ENCODE assay signal across 9 cellular contexts in the genomic region with DNA sequence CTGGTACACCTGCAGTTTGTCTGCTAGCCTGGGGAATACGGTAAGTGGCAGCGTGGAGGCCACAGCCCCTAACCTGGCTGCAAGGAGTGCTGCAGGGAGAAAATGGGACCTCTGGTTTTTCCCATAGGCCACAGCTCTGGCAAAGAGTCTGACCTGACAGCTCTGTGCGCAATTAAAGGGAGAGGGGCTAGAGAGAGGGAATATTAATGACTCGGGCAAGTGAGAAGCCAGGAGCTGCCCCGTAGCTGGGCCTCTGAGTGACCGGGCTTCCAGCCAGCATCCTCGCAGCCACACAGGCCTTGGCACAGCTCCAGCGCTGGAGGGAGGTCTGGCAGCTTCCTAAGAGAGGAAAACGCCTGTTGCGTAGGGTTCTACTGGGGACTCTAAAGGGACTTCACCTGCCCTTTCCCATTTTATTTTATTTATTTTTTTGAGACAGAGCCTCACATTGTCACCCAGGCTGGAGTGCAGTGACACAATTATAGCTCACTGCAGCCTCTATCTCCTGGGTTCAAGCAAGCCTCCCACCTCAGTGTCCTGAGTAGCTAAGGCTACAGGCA. TPM values are rescaled to one million over a fixed set of nuclear protein-coding genes. Genes with fewer than 3 reads are reported as not detected.
DNase-seq lines count a peak whose midpoint lies in the region; ATAC-seq, FAIRE-seq and TF ChIP-seq lines count a peak whose summit lies in the region.
"Had no signal": no experiment of that assay in that cellular context is flagged by ENCODE, and none has a peak within 500 bp of the region (broad histone marks: within the 10 kb centered on the region; RNA-seq: fewer than 3 reads in every experiment).

No MANE protein-coding gene starts in this region.

- TF ChIP-seq CTCF in fibroblast of villous mesenchyme (IDR thresholded peaks at IDR 0.05; ENCODE audit: insufficient read depth, low read depth, low read length) = no peak
- TF ChIP-seq CTCF in GM10248 (IDR thresholded peaks at IDR 0.05; ENCODE audit: control extremely low read depth, extremely low read depth, low read depth, missing control alignments) = no peak
- TF ChIP-seq CTCF in esophagus muscularis mucosa (IDR thresholded peaks at IDR 0.05) = no peak
- no peak for TF ChIP-seq CTCF in foreskin keratinocyte (conservative IDR thresholded peaks at IDR 0.05)

- H3K9me3 ChIP-seq in esophagus muscularis mucosa = no peaks in the 10 kb centered on the region

- H3K4me3 ChIP-seq in fibroblast of villous mesenchyme (ENCODE audit: low read depth, low read length) (no peak overlapping the region), esophagus muscularis mucosa (no peak overlapping the region)

- TF ChIP-seq POLR2A in GM12891 (IDR thresholded peaks at IDR 0.05; ENCODE audit: low read depth, low read length) (no peak), esophagus muscularis mucosa (IDR thresholded peaks at IDR 0.05; ENCODE audit: low read depth) (no peak)

- no peaks in the 10 kb centered on the region for H3K36me3 ChIP-seq in esophagus muscularis mucosa

- FAIRE-seq in GM12891 (lab: Jason Lieb, UNC) = no peak
- FAIRE-seq: GM18507 had no signal

- POLR2A ChIA-PET in GM10248 (lab: Yijun Ruan, JAX) = no interaction called here

- 9% methylated on average over 10 of the region's 10 CpGs for WGBS in esophagus muscularis mucosa

- CTCF ChIA-PET in GM10248 (lab: Yijun Ruan, JAX) = interaction anchor here (0.8 to 1.3 kb wide), 2 partner anchors 19 to 262 kb away, joined by 3 read pairs; no protein-coding TSS in a partner anchor

- ATAC-seq in foreskin keratinocyte = no peak

- intact Hi-C loops in esophagus muscularis mucosa (cut with DNase I) = no loop called here

- H3K4me1 ChIP-seq in esophagus muscularis mucosa (peaks cover 10 to 25% (median 18%) of the 10 kb centered on the region in 4 donors), foreskin keratinocyte (no peaks in the 10 kb centered on the region)

- TF ChIP-seq EP300 in esophagus muscularis mucosa (IDR thresholded peaks at IDR 0.05) = no peak

- no peak overlapping the region for H3K27ac ChIP-seq in esophagus muscularis mucosa (replicated peaks in 1 of 4)
- no peak overlapping the region for H3K27ac ChIP-seq in foreskin keratinocyte

- peak; percentile 34 for DNase-seq in GOT3 (lab: John Stamatoyannopoulos, UW)
- DNase-seq in fibroblast of villous mesenchyme (ENCODE audit: low read depth) = peak; percentile 72
- peak; percentile 39 for DNase-seq in renal cortical epithelial cell (ENCODE audit: low read depth)
- no peak for DNase-seq in GM10248 (ENCODE audit: extremely low spot score)
- DNase-seq in GM12891 (ENCODE audit: insufficient read length, low spot score) = no peak
- no peak for DNase-seq in esophagus muscularis mucosa (ENCODE audit: extremely low spot score)
- no peak for DNase-seq in foreskin keratinocyte

- H3K27me3 ChIP-seq in esophagus muscularis mucosa (no peaks in the 10 kb centered on the region), foreskin keratinocyte (peaks cover 2% of the 10 kb centered on the region)

TF ChIP-seq in PFSK-1, 5 proteins besides CTCF, POLR2A, EP300 and RAD21:
- peak; percentile 25 for TF ChIP-seq FOXP2 (optimal IDR thresholded peaks at IDR 0.05; ENCODE audit: borderline replicate concordance, extremely low read depth, extremely low read length, insufficient read depth)
- no peak for TF ChIP-seq TAF1 (IDR thresholded peaks at IDR 0.05; ENCODE audit: borderline replicate concordance, insufficient read depth, low read length)
- no peak for TF ChIP-seq SIN3A (IDR thresholded peaks at IDR 0.05; ENCODE audit: borderline replicate concordance, insufficient read depth, low read length)
- TF ChIP-seq, protein P1, sequence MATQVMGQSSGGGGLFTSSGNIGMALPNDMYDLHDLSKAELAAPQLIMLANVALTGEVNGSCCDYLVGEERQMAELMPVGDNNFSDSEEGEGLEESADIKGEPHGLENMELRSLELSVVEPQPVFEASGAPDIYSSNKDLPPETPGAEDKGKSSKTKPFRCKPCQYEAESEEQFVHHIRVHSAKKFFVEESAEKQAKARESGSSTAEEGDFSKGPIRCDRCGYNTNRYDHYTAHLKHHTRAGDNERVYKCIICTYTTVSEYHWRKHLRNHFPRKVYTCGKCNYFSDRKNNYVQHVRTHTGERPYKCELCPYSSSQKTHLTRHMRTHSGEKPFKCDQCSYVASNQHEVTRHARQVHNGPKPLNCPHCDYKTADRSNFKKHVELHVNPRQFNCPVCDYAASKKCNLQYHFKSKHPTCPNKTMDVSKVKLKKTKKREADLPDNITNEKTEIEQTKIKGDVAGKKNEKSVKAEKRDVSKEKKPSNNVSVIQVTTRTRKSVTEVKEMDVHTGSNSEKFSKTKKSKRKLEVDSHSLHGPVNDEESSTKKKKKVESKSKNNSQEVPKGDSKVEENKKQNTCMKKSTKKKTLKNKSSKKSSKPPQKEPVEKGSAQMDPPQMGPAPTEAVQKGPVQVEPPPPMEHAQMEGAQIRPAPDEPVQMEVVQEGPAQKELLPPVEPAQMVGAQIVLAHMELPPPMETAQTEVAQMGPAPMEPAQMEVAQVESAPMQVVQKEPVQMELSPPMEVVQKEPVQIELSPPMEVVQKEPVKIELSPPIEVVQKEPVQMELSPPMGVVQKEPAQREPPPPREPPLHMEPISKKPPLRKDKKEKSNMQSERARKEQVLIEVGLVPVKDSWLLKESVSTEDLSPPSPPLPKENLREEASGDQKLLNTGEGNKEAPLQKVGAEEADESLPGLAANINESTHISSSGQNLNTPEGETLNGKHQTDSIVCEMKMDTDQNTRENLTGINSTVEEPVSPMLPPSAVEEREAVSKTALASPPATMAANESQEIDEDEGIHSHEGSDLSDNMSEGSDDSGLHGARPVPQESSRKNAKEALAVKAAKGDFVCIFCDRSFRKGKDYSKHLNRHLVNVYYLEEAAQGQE (IDR thresholded peaks at IDR 0.05; ENCODE audit: insufficient read depth in 1 of 2, low read depth in 2 of 2, low read length in 2 of 2) = no peak
- no peak for TF ChIP-seq POLR2AphosphoS5 (IDR thresholded peaks at IDR 0.05; ENCODE audit: low read depth, low read length)

TF ChIP-seq in GM12891, 5 proteins besides CTCF, POLR2A, EP300 and RAD21:
- TF ChIP-seq POU2F2 (IDR thresholded peaks at IDR 0.05; ENCODE audit: low read depth, low read length) = no peak
- no peak for TF ChIP-seq TAF1 (IDR thresholded peaks at IDR 0.05; ENCODE audit: low read depth, low read length)
- no peak for TF ChIP-seq SPI1 (IDR thresholded peaks at IDR 0.05; ENCODE audit: low read depth, low read length)
- no peak for TF ChIP-seq POLR2AphosphoS5 (IDR thresholded peaks at IDR 0.05; ENCODE audit: low read depth, low read length)
- no peak for TF ChIP-seq PAX5 (IDR thresholded peaks at IDR 0.05; ENCODE audit: insufficient read depth, low read length, severe bottlenecking)

RNA-seq across cellular contexts. Expression of a gene that starts 18.2 kb away (rescaled TPM):
- polyA plus RNA-seq in PFSK-1 (2012; ENCODE audit: insufficient read length, low read depth) = not detected
- not detected in 2 replicates for total RNA-seq in fibroblast of villous mesenchyme
- not detected in 2 replicates for total RNA-seq in renal cortical epithelial cell
- polyA plus RNA-seq in GM12891 (2012; ENCODE audit: low read depth, missing spikeins) = 0.17 TPM
- not detected for total RNA-seq in esophagus muscularis mucosa
- not detected in 2 replicates for total RNA-seq in foreskin keratinocyte
- not detected in 2 replicates for polyA plus RNA-seq in foreskin keratinocyte

RNA-seq across cellular contexts. Expression of a gene that starts 55.3 kb away (rescaled TPM):
- not detected for polyA plus RNA-seq in PFSK-1 (2012; ENCODE audit: insufficient read length, low read depth)
- total RNA-seq in fibroblast of villous mesenchyme (1.9 and 2.6 TPM in 2 replicates), renal cortical epithelial cell (1.7 and 8.1 TPM in 2 replicates), esophagus muscularis mucosa (1 to 10 TPM in 1 of 4 donors, under 1 TPM in 3; 0.50 to 2.5 (median 0.95) TPM), foreskin keratinocyte (3.7 and 4.5 TPM in 2 replicates)
- polyA plus RNA-seq in GM12891 (2012; ENCODE audit: low read depth, missing spikeins) = 3.3 TPM
- 1.6 and 2.0 TPM in 2 replicates for polyA plus RNA-seq in foreskin keratinocyte

Comparison
In these comparisons a context has a peak if more than half of its experiments do, and no peak if none do; other contexts are left out.
1. DNase-seq: peak in GOT3 (single experiment), fibroblast of villous mesenchyme (single experiment) and renal cortical epithelial cell (single experiment); none in GM10248 (single experiment), GM12891 (single experiment), esophagus muscularis mucosa (single experiment) and foreskin keratinocyte (0 of 2).